Comparison of ENCODE assay signal across 8 cellular contexts in genomic region chr9:130235558-130236435, GRCh38. TPM values are rescaled to one million over a fixed set of nuclear protein-coding genes. Genes with fewer than 3 reads are reported as not detected.
DNase-seq lines count a peak whose midpoint lies in the region; ATAC-seq and TF ChIP-seq lines count a peak whose summit lies in the region.

No MANE protein-coding gene starts in this region.

- POLR2A ChIA-PET in Panc1 (lab: Charles Lee) = no interaction called here

- H3K4me1 ChIP-seq in BE2C (peaks cover 19% of the 10 kb centered on the region), HAP-1 (peaks cover 8% of the 10 kb centered on the region), Panc1 (ENCODE audit: control insufficient read depth, insufficient read depth, low read length) (no peaks in the 10 kb centered on the region), osteoblast (ENCODE audit: insufficient read depth, low read length) (peaks cover 15% of the 10 kb centered on the region), suprapubic skin (peaks cover 19% of the 10 kb centered on the region)

- no peaks in the 10 kb centered on the region for H3K79me2 ChIP-seq in osteoblast (ENCODE audit: insufficient read depth, low read length)

- WGBS in suprapubic skin = 46% methylated on average over 25 of the region's 45 CpGs

- H2AFZ ChIP-seq in osteoblast (ENCODE audit: low read length) = no peak overlapping the region

- intact Hi-C loops in Panc1 (cut with micrococcal nuclease; ENCODE audit: unreplicated experiment) = no loop called here

- H3K4me3 ChIP-seq in BE2C (ENCODE audit: low read depth, low read length) = no peak overlapping the region
- no peak overlapping the region for H3K4me3 ChIP-seq in HAP-1
- H3K4me3 ChIP-seq in Panc1 (ENCODE audit: low read depth in 2 of 2, low read length in 2 of 2) = no peak overlapping the region
- no peak overlapping the region for H3K4me3 ChIP-seq in fibroblast of pulmonary artery (replicated peaks; ENCODE audit: low read depth, low read length)
- H3K4me3 ChIP-seq in osteoblast (ENCODE audit: insufficient read depth, low read length) = no peak overlapping the region
- H3K4me3 ChIP-seq in suprapubic skin = peak overlapping the region; percentile 12

- H3K9me3 ChIP-seq in BE2C (no peaks in the 10 kb centered on the region), HAP-1 (no peaks in the 10 kb centered on the region), Panc1 (ENCODE audit: control insufficient read depth, insufficient read depth, low read depth, low read length) (no peaks in the 10 kb centered on the region), osteoblast (ENCODE audit: low read depth, low read length) (no peaks in the 10 kb centered on the region), suprapubic skin (no peaks in the 10 kb centered on the region)

- no peak for TF ChIP-seq EP300 in suprapubic skin (IDR thresholded peaks at IDR 0.05)

- H4K20me1 ChIP-seq in osteoblast (ENCODE audit: insufficient read depth, low read length) = peaks cover 6% of the 10 kb centered on the region

- H3K4me2 ChIP-seq in osteoblast (ENCODE audit: insufficient read depth, low read length) = peak overlapping the region; percentile 12

- DNase-seq in BE2C (peak; percentile 79), HAP-1 (ENCODE audit: low spot score in 2 of 2) (peak; percentile 41 to 81), Panc1 (ENCODE audit: low read depth, low spot score) (no peak), fibroblast of pulmonary artery (ENCODE audit: low read depth) (peak; percentile 61), osteoblast (ENCODE audit: insufficient read length, low spot score, missing footprints) (peak; percentile 93), suprapubic skin (ENCODE audit: low spot score in 2 of 2) (no peak)
- DNase-seq in activated T-helper 1 cell treated with anti-CD3 and anti-CD28 coated beads, Interleukin-2, amount 50 U/mL, for 16 hours (ENCODE audit: low read depth in 1 of 2, low spot score in 1 of 2) = peak; percentile 52 to 55

- H3K27ac ChIP-seq in Panc1 (ENCODE audit: low read length) = no peak overlapping the region
- H3K27ac ChIP-seq in osteoblast (ENCODE audit: low read depth, low read length) = no peak overlapping the region
- no peak overlapping the region for H3K27ac ChIP-seq in suprapubic skin

- no peak for TF ChIP-seq POLR2A in suprapubic skin (IDR thresholded peaks at IDR 0.05)

- TF ChIP-seq CTCF in BE2C (IDR thresholded peaks at IDR 0.05; ENCODE audit: low read depth, low read length) (peak; percentile 95), Panc1 (IDR thresholded peaks at IDR 0.05) (peak; percentile 94), fibroblast of pulmonary artery (IDR thresholded peaks at IDR 0.05; ENCODE audit: low read length, missing control alignments) (peak; percentile 87), osteoblast (IDR thresholded peaks at IDR 0.05; ENCODE audit: extremely low read depth, low read depth, low read length) (peak; percentile 90), suprapubic skin (IDR thresholded peaks at IDR 0.05) (peak; percentile 97 to 98)

- BruUV-seq in Panc1 (replicated peaks; lab: Mats Ljungman, UMichigan) = no TSS peak

- in situ Hi-C loops in HAP-1 (cut with MboI; ENCODE audit: low sequenced_read_pairs) = no loop called here
- in situ Hi-C loops in Panc1 (cut with HindIII; ENCODE audit: low pct_unique_long_range_greater_than_20kb, low sequenced_read_pairs) = no loop called here

- peaks cover 49% of the 10 kb centered on the region for H3K36me3 ChIP-seq in BE2C
- peaks cover 15% of the 10 kb centered on the region for H3K36me3 ChIP-seq in HAP-1 (replicated peaks)
- H3K36me3 ChIP-seq in Panc1 (ENCODE audit: control insufficient read depth, insufficient read depth, low read length) = no peaks in the 10 kb centered on the region
- peaks cover 18% of the 10 kb centered on the region for H3K36me3 ChIP-seq in osteoblast (ENCODE audit: insufficient read depth, low read length)
- peaks cover 20% of the 10 kb centered on the region for H3K36me3 ChIP-seq in suprapubic skin

- no peaks in the 10 kb centered on the region for H3K27me3 ChIP-seq in BE2C
- no peaks in the 10 kb centered on the region for H3K27me3 ChIP-seq in HAP-1 (ENCODE audit: low read depth)
- H3K27me3 ChIP-seq in Panc1 (ENCODE audit: control insufficient read depth, insufficient read depth, low read length) = no peaks in the 10 kb centered on the region
- no peaks in the 10 kb centered on the region for H3K27me3 ChIP-seq in osteoblast (ENCODE audit: insufficient read depth, low read length)
- no peaks in the 10 kb centered on the region for H3K27me3 ChIP-seq in suprapubic skin

- peak; percentile 37; the same call in 1 of the 2 replicates for ATAC-seq in Panc1
- ATAC-seq in GM19328 (IDR thresholded peaks at IDR 0.05; ENCODE audit: unreplicated experiment) = no peak

- CTCF ChIA-PET in Panc1 (lab: Charles Lee) = interaction anchor here (0.5 to 1.0 kb wide), 6 partner anchors 31 to 430 kb away, joined by 3 to 7 read pairs (median 6); no protein-coding TSS in a partner anchor

RNA-seq across cellular contexts. Expression of gene HMCN2, which starts 29.8 kb away (rescaled TPM):
- polyA plus RNA-seq in BE2C (2012; ENCODE audit: insufficient read depth, insufficient read length, low read depth) = 4.1 TPM
- total RNA-seq in Panc1 (2021; ENCODE audit: unreplicated experiment) (0.05 TPM), osteoblast (under 0.01 TPM in 2 replicates), suprapubic skin (1 to 10 TPM; 1.3 to 6.3 (median 3.5) TPM)
- 0.10 TPM for polyA plus RNA-seq in Panc1 (2012; ENCODE audit: insufficient read length)

Comparison
In these comparisons a context has a peak if more than half of its experiments do, and no peak if none do; other contexts are left out.
1. DNase-seq: peak in BE2C (single experiment), HAP-1 (2 of 2), activated T-helper 1 cell treated with anti-CD3 and anti-CD28 coated beads, Interleukin-2, amount 50 U/mL, for 16 hours (2 of 2), fibroblast of pulmonary artery (single experiment) and osteoblast (single experiment); none in Panc1 (single experiment) and suprapubic skin (0 of 2).
2. Peak in every context shown above with its lines, with median percentiles within 50 percentile points of each other: CTCF ChIP-seq.